In genomic region chr9:100216178-100216787, GRCh38 we compare ENCODE assay signal across 8 cellular contexts.
DNase-seq lines count a peak whose midpoint lies in the region; ATAC-seq and TF ChIP-seq lines count a peak whose summit lies in the region.

No MANE protein-coding gene starts in this region.

- TF ChIP-seq CTCF in GM12864 (IDR thresholded peaks at IDR 0.05; ENCODE audit: low read depth, low read length, missing control alignments) (peak; percentile 82), fibroblast of pulmonary artery (IDR thresholded peaks at IDR 0.05; ENCODE audit: low read length, missing control alignments) (peak; percentile 73), omental fat pad (IDR thresholded peaks at IDR 0.05) (no peak), type B pancreatic cell (conservative IDR thresholded peaks at IDR 0.05) (peak; percentile 72)

- H3K4me1 Mint-ChIP-seq in type B pancreatic cell (ENCODE audit: unreplicated experiment): no peaks in the 10 kb centered on the region

- DNase-seq in GM12864 (ENCODE audit: low read depth): peak; percentile 53
- DNase-seq in H7: peak; percentile 47
- DNase-seq in NCI-H460 (ENCODE audit: extremely low read depth, low read depth): peak; percentile 50
- peak; percentile 34 for DNase-seq in activated T-cell treated with anti-CD3 and anti-CD28 coated beads for 1 hour (ENCODE audit: low read depth)
- peak; percentile 77 for DNase-seq in fibroblast of pulmonary artery (ENCODE audit: low read depth)
- DNase-seq in omental fat pad (ENCODE audit: low spot score): peak; percentile 41
- no peak for DNase-seq in type B pancreatic cell (ENCODE audit: extremely low spot score, unreplicated experiment)
- DNase-seq in NCI-H1436 (lab: John Stamatoyannopoulos, UW): no peak

- no peaks in the 10 kb centered on the region for H3K36me3 ChIP-seq in H7 (replicated peaks; ENCODE audit: control insufficient read depth, insufficient read depth, low read length)

- H3K36me3 Mint-ChIP-seq in type B pancreatic cell: peaks cover 5% of the 10 kb centered on the region

- no peaks in the 10 kb centered on the region for H3K9me3 Mint-ChIP-seq in type B pancreatic cell

- no peaks in the 10 kb centered on the region for H3K27me3 Mint-ChIP-seq in type B pancreatic cell

- ATAC-seq in omental fat pad (ENCODE audit: low FRiP score): no peak

- H3K4me3 Mint-ChIP-seq in type B pancreatic cell: no peak overlapping the region

- H3K27ac Mint-ChIP-seq in type B pancreatic cell: no peak overlapping the region

- H3K4me3 ChIP-seq in GM12864 (ENCODE audit: low read depth, low read length) (no peak overlapping the region), H7 (ENCODE audit: insufficient read depth, low read depth, low read length) (no peak overlapping the region), fibroblast of pulmonary artery (replicated peaks; ENCODE audit: low read depth, low read length) (no peak overlapping the region)

- no peaks in the 10 kb centered on the region for H3K27me3 ChIP-seq in H7 (ENCODE audit: control insufficient read depth, insufficient read depth, low read length)

Comparison
In these comparisons a context has a peak if more than half of its experiments do, and no peak if none do; other contexts are left out.
1. DNase-seq: peak in GM12864 (single experiment), H7 (single experiment), NCI-H460 (single experiment), activated T-cell treated with anti-CD3 and anti-CD28 coated beads for 1 hour (single experiment), fibroblast of pulmonary artery (single experiment) and omental fat pad (single experiment); none in type B pancreatic cell (single experiment) and NCI-H1436 (single experiment).
2. CTCF ChIP-seq: peak in GM12864 (single experiment), fibroblast of pulmonary artery (single experiment) and type B pancreatic cell (single experiment); none in omental fat pad (0 of 3).